In genomic region chr7:24981544-24981951, GRCh38 we compare ENCODE assay signal across 8 cellular contexts. TPM values are rescaled to one million over a fixed set of nuclear protein-coding genes. Genes with fewer than 3 reads are reported as not detected.
DNase-seq lines count a peak whose midpoint lies in the region; ATAC-seq and TF ChIP-seq lines count a peak whose summit lies in the region.

No MANE protein-coding gene starts in this region.

- POLR2A ChIA-PET in BJ (lab: Charles Lee), result interaction anchor here (0.6 kb wide), 1 partner anchor 139 kb away, joined by 3 read pairs; no protein-coding TSS in a partner anchor

- H3K4me3 ChIP-seq in BJ (ENCODE audit: low read depth, low read length), result peak overlapping the region; percentile 60
- peak overlapping the region; percentile 95 for H3K4me3 ChIP-seq in GM23248
- H3K4me3 ChIP-seq in SK-N-MC, result peak overlapping the region; percentile 93
- H3K4me3 ChIP-seq in right cardiac atrium (ENCODE audit: low read length), result peak overlapping the region; percentile 82

- peaks cover 37% of the 10 kb centered on the region for H3F3A ChIP-seq in GM23248 (ENCODE audit: insufficient read depth)

- H3K9me3 ChIP-seq in GM23248 (ENCODE audit: low read depth), result no peaks in the 10 kb centered on the region
- no peaks in the 10 kb centered on the region for H3K9me3 ChIP-seq in SK-N-MC (ENCODE audit: low read depth, low read length)
- no peaks in the 10 kb centered on the region for H3K9me3 ChIP-seq in right cardiac atrium (ENCODE audit: control insufficient read depth, low read length)

- peaks cover 34% of the 10 kb centered on the region for H3K79me2 ChIP-seq in GM23248 (ENCODE audit: insufficient read depth)

- no peaks in the 10 kb centered on the region for H3K9me2 ChIP-seq in GM23248 (ENCODE audit: insufficient read depth)

- H4K20me1 ChIP-seq in GM23248 (ENCODE audit: insufficient read depth), result no peaks in the 10 kb centered on the region

- H3K4me2 ChIP-seq in GM23248 (ENCODE audit: unreplicated experiment), result peak overlapping the region; percentile 89

- intact Hi-C loops in right cardiac atrium (cut with DNase I) (loop anchor here in 2 of 4 donors (5.0 to 10.0 kb wide), 2 partner anchors 83 to 159 kb away; no protein-coding TSS in a partner anchor), posterior vena cava (cut with DNase I) (no loop called here)

- WGBS in GM23248 (ENCODE audit: low coverage in 1 of 2, low lambda C conversion rate in 2 of 2, missing lambda C conversion rate in 2 of 2), 2 experiments, result 1 to 3% methylated on average over 33 of the region's 33 CpGs
- under 1% methylated on average over 33 of the region's 33 CpGs for WGBS in right cardiac atrium

- CTCF ChIA-PET in BJ (lab: Yijun Ruan, JAX), result interaction anchor here (0.7 to 7.3 kb wide), 24 partner anchors 8 to 169 kb away, joined by 3 to 106 read pairs (median 5); no protein-coding TSS in a partner anchor

- H3K4me1 ChIP-seq in GM23248 (ENCODE audit: insufficient read depth) (peaks cover 29% of the 10 kb centered on the region), right cardiac atrium (ENCODE audit: control insufficient read depth, insufficient read depth, low read length) (peaks cover 3% of the 10 kb centered on the region)

- peak overlapping the region; percentile 93 for H3K9ac ChIP-seq in GM23248
- H3K9ac ChIP-seq in SK-N-MC (ENCODE audit: insufficient read length), result peak overlapping the region; percentile 34

- DNase-seq in BJ (ENCODE audit: low read depth) (no peak), GM23248 (peak; percentile 92), SK-N-MC (ENCODE audit: low read depth, low spot score) (no peak), amygdala (lab: John Stamatoyannopoulos, UW) (peak in 52 of 56 donors; percentile 7 to 81 (median 50)), right cardiac atrium (peak; percentile 61 to 84 (median 83)), posterior vena cava (ENCODE audit: low spot score) (peak; percentile 87)

- H3K27ac ChIP-seq in GM23248 (peak overlapping the region; percentile 94), SK-N-MC (peak overlapping the region; percentile 5; the same call in 1 of the 2 replicates), right cardiac atrium (ENCODE audit: low read length) (peak overlapping the region; percentile 28)

- H3K36me3 ChIP-seq in BJ (ENCODE audit: control insufficient read depth, insufficient read depth, low read length) (no peaks in the 10 kb centered on the region), GM23248 (ENCODE audit: low read depth) (no peaks in the 10 kb centered on the region), SK-N-MC (ENCODE audit: insufficient read depth, low read length) (no peaks in the 10 kb centered on the region)

- H3K27me3 ChIP-seq in BJ (ENCODE audit: control insufficient read depth, insufficient read depth, low read length) (no peaks in the 10 kb centered on the region), GM23248 (replicated peaks; ENCODE audit: insufficient read depth) (no peaks in the 10 kb centered on the region), right cardiac atrium (ENCODE audit: control insufficient read depth, insufficient read depth) (no peaks in the 10 kb centered on the region)

- H2AFZ ChIP-seq in GM23248, result peak overlapping the region; percentile 94

- ATAC-seq in right cardiac atrium (peak in 1 of 2 donors; percentile 8), HG03469 (IDR thresholded peaks at IDR 0.05; ENCODE audit: unreplicated experiment) (no peak), HG03139 (IDR thresholded peaks at IDR 0.05; ENCODE audit: unreplicated experiment) (no peak)

- TF ChIP-seq CTCF in BJ (IDR thresholded peaks at IDR 0.05; ENCODE audit: insufficient read depth, low read depth, low read length), result 0 out of 2 replicates have a peak, but pooled peaks have one; percentile 10

- in situ Hi-C loops in GM23248 (cut with MboI), result loop anchor here (10.0 kb wide), 1 partner anchor 83 kb away; no protein-coding TSS in a partner anchor

RNA-seq across cellular contexts. Expression of gene OSBPL3, which starts 1.6 kb away (rescaled TPM):
- polyA plus RNA-seq in BJ (2011; rRNA removed), result 26.5 and 27.1 TPM in 2 replicates
- polyA minus RNA-seq in BJ (2011; rRNA and poly(A)+ RNA removed), result 22.8 and 23.2 TPM in 2 replicates
- total RNA-seq in GM23248 (2014; rRNA removed; shearing (Covaris generic)), result 25.8 and 28.2 TPM in 2 replicates
- polyA plus RNA-seq in GM23248 (2016; fragmentation: Nextera tagmentation; extraction: Ambion mirVana), result 21.8 and 24.2 TPM in 2 replicates
- 10 to 100 TPM in 2 of 4 donors, 1 to 10 TPM in 2; 9.0 to 12.9 (median 10.4) TPM for total RNA-seq in right cardiac atrium
- polyA plus RNA-seq in right cardiac atrium, result 3.2 TPM
- total RNA-seq in posterior vena cava, result 1 to 10 TPM; 5.0 to 9.1 TPM

Comparison
In these comparisons a context has a peak if more than half of its experiments do, and no peak if none do; other contexts are left out.
1. DNase-seq: peak in GM23248 (single experiment), amygdala (52 of 56), right cardiac atrium (3 of 3) and posterior vena cava (single experiment); none in BJ (single experiment) and SK-N-MC (single experiment).
2. H3K27ac ChIP-seq: peak in every context shown above with its lines; median percentile 94 in GM23248; 28 in right cardiac atrium; 5 in SK-N-MC.
3. Peak in every context shown above with its lines, with median percentiles within 50 percentile points of each other: H3K4me3 ChIP-seq.